In the genomic region with DNA sequence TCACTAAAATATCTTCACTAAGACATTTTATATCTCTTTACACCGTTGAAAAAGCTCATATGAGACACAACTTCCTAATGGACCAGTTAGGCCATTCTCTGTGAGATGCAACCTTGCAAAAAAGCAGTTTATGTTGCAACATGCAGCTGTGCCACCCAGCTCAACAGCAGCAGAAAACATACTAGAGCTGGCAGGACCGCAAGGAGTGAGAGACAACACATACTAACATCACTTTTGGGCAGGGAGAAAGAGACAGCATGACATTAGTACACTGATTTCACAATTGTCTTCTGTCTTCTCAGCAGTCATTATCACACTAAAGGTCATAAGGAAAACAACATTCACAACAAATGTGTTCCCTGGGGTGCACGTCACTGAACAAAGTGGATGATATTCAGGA, we compare ENCODE assay signal across 15 cellular contexts.
"Had no signal": no experiment of that assay in that cellular context is flagged by ENCODE, and none has a peak within 500 bp of the region (broad histone marks: within the 10 kb centered on the region; RNA-seq: fewer than 3 reads in every experiment).

No MANE protein-coding gene starts in this region.

- H3K4me1 ChIP-seq: foreskin keratinocyte, neural progenitor cell had no signal

- H3K27ac ChIP-seq: foreskin keratinocyte, neural progenitor cell, upper lobe of left lung had no signal

- H3K36me3 ChIP-seq: neural progenitor cell had no signal

- ATAC-seq: foreskin keratinocyte, left colon, SK-N-SH treated with all-trans-retinoic acid at 6 μM for 48 hours had no signal

- H3K9me3 ChIP-seq: upper lobe of left lung had no signal

- H3K27me3 ChIP-seq: foreskin keratinocyte, neural progenitor cell, upper lobe of left lung had no signal

- DNase-seq: activated CD4-positive, alpha-beta T cell treated with anti-CD3 and anti-CD28 coated beads, Interleukin-2, amount 50 U/mL, for 4 hours; activated CD4-positive, CD25-positive, alpha-beta regulatory T cell treated with anti-CD3 and anti-CD28 coated beads, Interleukin-2, amount 50 U/mL, for 72 hours; activated naive CD4-positive, alpha-beta T cell treated with anti-CD3 and anti-CD28 coated beads, Interleukin-2, amount 10 ng/mL, durations not matched to agents 7 days and 5 days; activated T-cell treated with anti-CD3 and anti-CD28 coated beads, Interleukin-2, amount 50 U/mL, for 24 hours; effector CD4-positive, alpha-beta T cell; foreskin keratinocyte; left colon; naive B cell; stimulated activated CD4-positive, alpha-beta T cell treated with anti-CD3 and anti-CD28 coated beads, Interleukin-4, amount 100 ng/mL, for 24 hours; stimulated activated naive CD4-positive, alpha-beta T cell treated with Interleukin-2 at 50 U/mL for 16 hours; T-helper 1 cell; T1000 had no signal

- H3K4me3 ChIP-seq: neural progenitor cell, upper lobe of left lung had no signal
